Comparison of ENCODE assay signal across 19 cellular contexts in genomic region chr11:132535830-132536229, GRCh38.
DNase-seq lines count a peak whose midpoint lies in the region; ATAC-seq lines count a peak whose summit lies in the region.
"Had no signal": no experiment of that assay in that cellular context is flagged by ENCODE, and none has a peak within 500 bp of the region (broad histone marks: within the 10 kb centered on the region; RNA-seq: fewer than 3 reads in every experiment).

No MANE protein-coding gene starts in this region.

- no peak overlapping the region for H3K4me3 Mint-ChIP-seq in effector memory CD8-positive, alpha-beta T cell
- H3K4me3 Mint-ChIP-seq: B cell; CD4-positive, CD25-positive, alpha-beta regulatory T cell; GM23338; T-helper 17 cell had no signal

- no peaks in the 10 kb centered on the region for H3K36me3 Mint-ChIP-seq in effector memory CD8-positive, alpha-beta T cell (ENCODE audit: insufficient read depth)
- H3K36me3 Mint-ChIP-seq: CD4-positive, CD25-positive, alpha-beta regulatory T cell had no signal

- peak; percentile 47 for DNase-seq in NCI-H146 (lab: John Stamatoyannopoulos, UW)
- DNase-seq in NCI-H146 treated with DMSO at 0.1 percent for 48 hours (lab: John Stamatoyannopoulos, UW; ENCODE audit: unreplicated experiment) = no peak
- DNase-seq in HT-29 (ENCODE audit: low spot score) = peak; percentile 34
- peak; percentile 69 for DNase-seq in NCI-H510A (lab: John Stamatoyannopoulos, UW)
- DNase-seq in kidney tubule cell (ENCODE audit: low spot score) = peak; percentile 51
- no peak for DNase-seq in effector memory CD8-positive, alpha-beta T cell
- DNase-seq in GF-D8 (lab: John Stamatoyannopoulos, UW) = no peak
- DNase-seq in middle frontal gyrus (ENCODE audit: extremely low spot score, low spot score) = no peak
- DNase-seq: Calu3; CD4-positive, CD25-positive, alpha-beta regulatory T cell; GDM1; KG1; NCI-H187; NCI-H2171 treated with DMSO at 0.1 percent for 48 hours; RPMI8226; SJCRH30; T-helper 17 cell had no signal

- ATAC-seq in effector memory CD8-positive, alpha-beta T cell (replicated peaks) = no peak
- ATAC-seq: GM23338, T-helper 17 cell had no signal

- peaks cover 0 to 2% of the 10 kb centered on the region in 2 donors for H3K27me3 Mint-ChIP-seq in effector memory CD8-positive, alpha-beta T cell
- H3K27me3 Mint-ChIP-seq: B cell; CD4-positive, CD25-positive, alpha-beta regulatory T cell; T-helper 17 cell had no signal

- H3K4me1 Mint-ChIP-seq in effector memory CD8-positive, alpha-beta T cell (ENCODE audit: low read depth in 2 of 2) = no peaks in the 10 kb centered on the region
- H3K4me1 Mint-ChIP-seq: B cell; CD4-positive, CD25-positive, alpha-beta regulatory T cell had no signal

- H3K9me3 Mint-ChIP-seq in effector memory CD8-positive, alpha-beta T cell = peaks cover 2 to 4% of the 10 kb centered on the region in 2 donors
- H3K9me3 Mint-ChIP-seq: GM23338 had no signal

- no peak overlapping the region for H3K27ac Mint-ChIP-seq in effector memory CD8-positive, alpha-beta T cell
- H3K27ac Mint-ChIP-seq: B cell; CD4-positive, CD25-positive, alpha-beta regulatory T cell; GM23338; T-helper 17 cell had no signal

Comparison
In these comparisons a context has a peak if more than half of its experiments do, and no peak if none do; other contexts are left out.
1. DNase-seq: peak in NCI-H146 (single experiment), HT-29 (single experiment), NCI-H510A (single experiment) and kidney tubule cell (single experiment); none in NCI-H146 treated with DMSO at 0.1 percent for 48 hours (single experiment), effector memory CD8-positive, alpha-beta T cell (0 of 3), GF-D8 (single experiment) and middle frontal gyrus (single experiment).